In genomic region chr2:222868560-222869251, GRCh38 we compare ENCODE assay signal across 6 cellular contexts. TPM values are rescaled to one million over a fixed set of nuclear protein-coding genes. Genes with fewer than 3 reads are reported as not detected.
DNase-seq lines count a peak whose midpoint lies in the region; ATAC-seq, FAIRE-seq and TF ChIP-seq lines count a peak whose summit lies in the region.
"Not testable (repeated sequence)": the region's sequence is repeated elsewhere in the genome, so short reads cannot be mapped to it uniquely, and the experiment has no call there.

No MANE protein-coding gene starts in this region.

- not testable (repeated sequence) for TF ChIP-seq CTCF in DOHH2 (IDR thresholded peaks at IDR 0.05; ENCODE audit: low read depth, low read length, poor library complexity, severe bottlenecking); Loucy (conservative IDR thresholded peaks at IDR 0.05; ENCODE audit: low read length); PC-9 (conservative IDR thresholded peaks at IDR 0.05); keratinocyte (optimal IDR thresholded peaks at IDR 0.05 in 1 of 3, IDR thresholded peaks at IDR 0.05 in 1 of 3, conservative IDR thresholded peaks at IDR 0.05 in 1 of 3; ENCODE audit: extremely low read depth in 1 of 3, insufficient read depth in 2 of 3, low read length in 3 of 3); right lobe of liver (IDR thresholded peaks at IDR 0.05); psoas muscle (IDR thresholded peaks at IDR 0.05)

- H2AFZ ChIP-seq in Loucy (ENCODE audit: low read length); PC-9; keratinocyte (ENCODE audit: control insufficient read depth, low read length): not testable (repeated sequence)

- H3F3A ChIP-seq in DOHH2 (ENCODE audit: control insufficient read depth, insufficient read depth); Loucy (ENCODE audit: low read depth): not testable (repeated sequence)
- H3F3A ChIP-seq in PC-9 (ENCODE audit: insufficient read depth, low read depth) = peaks cover 57% of the 10 kb centered on the region

- H3K4me1 ChIP-seq in DOHH2 (ENCODE audit: control insufficient read depth, low read length) = peaks cover 41% of the 10 kb centered on the region
- H3K4me1 ChIP-seq in Loucy (ENCODE audit: insufficient read depth, low read length, poor library complexity, severe bottlenecking) = peaks cover 50% of the 10 kb centered on the region
- H3K4me1 ChIP-seq in PC-9 (replicated peaks; ENCODE audit: insufficient read depth) = peaks cover 87% of the 10 kb centered on the region
- H3K4me1 ChIP-seq in keratinocyte (ENCODE audit: control insufficient read depth, extremely low read depth, insufficient read depth, low read length) = peaks cover 11% of the 10 kb centered on the region
- H3K4me1 ChIP-seq in right lobe of liver = peaks cover 0 to 65% (median 9%) of the 10 kb centered on the region in 4 donors
- peaks cover 70% of the 10 kb centered on the region for H3K4me1 ChIP-seq in psoas muscle

- peak; percentile 17 for FAIRE-seq in keratinocyte (lab: Jason Lieb, UNC)

- H3K4me2 ChIP-seq in DOHH2 (ENCODE audit: low read length) = peak overlapping the region; percentile 17
- peak overlapping the region; percentile 55 for H3K4me2 ChIP-seq in Loucy (ENCODE audit: low read depth, low read length, poor library complexity, severe bottlenecking)
- H3K4me2 ChIP-seq in PC-9 = peak overlapping the region; percentile 5; the same call in 1 of the 2 replicates
- not testable (repeated sequence) for H3K4me2 ChIP-seq in keratinocyte (ENCODE audit: control insufficient read depth, extremely low read depth, insufficient read depth, low read depth, low read length)

- H3K27me3 ChIP-seq in DOHH2 (ENCODE audit: control insufficient read depth, low read length); Loucy (ENCODE audit: insufficient read depth, low read length, poor library complexity, severe bottlenecking); PC-9 (ENCODE audit: insufficient read depth, low read depth); keratinocyte (ENCODE audit: control insufficient read depth, extremely low read depth, insufficient read depth, low read length); right lobe of liver; psoas muscle (ENCODE audit: insufficient read depth in 3 of 3, low read length in 2 of 3): not testable (repeated sequence)

- peaks cover 99% of the 10 kb centered on the region for H3K79me2 ChIP-seq in DOHH2 (ENCODE audit: control insufficient read depth, low read length)
- peaks cover 94% of the 10 kb centered on the region for H3K79me2 ChIP-seq in Loucy (ENCODE audit: insufficient read depth, low read length)
- peaks cover 99% of the 10 kb centered on the region for H3K79me2 ChIP-seq in PC-9 (ENCODE audit: low read depth)
- H3K79me2 ChIP-seq in keratinocyte (ENCODE audit: control insufficient read depth, insufficient read depth, low read length) = peaks cover 97% of the 10 kb centered on the region

- intact Hi-C loops in PC-9 (cut with micrococcal nuclease; ENCODE audit: unreplicated experiment); psoas muscle (cut with DNase I): not testable (repeated sequence)
- intact Hi-C loops in right lobe of liver (cut with DNase I) = loop anchor here in 1 of 2 donors (10.0 kb wide), 1 partner anchor 74 kb away; no protein-coding TSS in a partner anchor

- H3K4me3 ChIP-seq in DOHH2 (ENCODE audit: low read length); Loucy (ENCODE audit: low read length, poor library complexity, severe bottlenecking); PC-9; keratinocyte (ENCODE audit: control insufficient read depth in 2 of 3, extremely low read depth in 1 of 3, insufficient read depth in 2 of 3, low read depth in 1 of 3, low read length in 3 of 3); right lobe of liver; psoas muscle: not testable (repeated sequence)

- DNase-seq in PC-9; keratinocyte (ENCODE audit: low read depth, low spot score): not testable (repeated sequence)
- DNase-seq in right lobe of liver (peak in 2 of 3 donors; percentile 57 to 61), psoas muscle (peak in 1 of 2 donors; percentile 29)

- CTCF ChIA-PET in PC-9 (lab: Charles Lee) = not testable (repeated sequence)

- H3K27ac ChIP-seq in DOHH2 (ENCODE audit: low read depth, low read length); PC-9; keratinocyte (ENCODE audit: control insufficient read depth, insufficient read depth, low read length); right lobe of liver: not testable (repeated sequence)
- peak overlapping the region; percentile 59 for H3K27ac ChIP-seq in psoas muscle

- WGBS in right lobe of liver (ENCODE audit: insufficient coverage, low coverage, low lambda C conversion rate, missing lambda C conversion rate) = 76% methylated on average over 6 of the region's 8 CpGs
- 56 to 71% (median 57%) methylated on average over 8 of the region's 8 CpGs for WGBS in psoas muscle, 3 donors

- peaks cover 47% of the 10 kb centered on the region for H4K20me1 ChIP-seq in DOHH2 (ENCODE audit: control insufficient read depth, insufficient read depth, low read depth, low read length)
- peaks cover 89% of the 10 kb centered on the region for H4K20me1 ChIP-seq in Loucy (ENCODE audit: insufficient read depth, low read length, poor library complexity, severe bottlenecking)
- H4K20me1 ChIP-seq in PC-9 (ENCODE audit: insufficient read depth) = peaks cover 97% of the 10 kb centered on the region
- H4K20me1 ChIP-seq in keratinocyte (ENCODE audit: control insufficient read depth, extremely low read depth, insufficient read depth, low read length) = peaks cover 56% of the 10 kb centered on the region

- ATAC-seq in right lobe of liver (peak; percentile 26 to 63 (median 41)), psoas muscle (peak in 3 of 4 donors; percentile 41 to 67 (median 57))

- TF ChIP-seq POLR2A in right lobe of liver (IDR thresholded peaks at IDR 0.05) = not testable (repeated sequence)

- H3K9ac ChIP-seq in Loucy (ENCODE audit: low read depth, low read length, poor library complexity, severe bottlenecking) = peak overlapping the region; percentile 3
- H3K9ac ChIP-seq in keratinocyte (ENCODE audit: control insufficient read depth, extremely low read depth, insufficient read depth, low read length) = not testable (repeated sequence)

- not testable (repeated sequence) for H3K9me1 ChIP-seq in keratinocyte (ENCODE audit: control insufficient read depth, extremely low read depth, insufficient read depth, low read length)

- not testable (repeated sequence) for BruUV-seq in PC-9 (replicated peaks; lab: Mats Ljungman, UMichigan)

- POLR2A ChIA-PET in PC-9 (lab: Charles Lee; ENCODE audit: unreplicated experiment) = interaction anchor here (0.5 to 0.6 kb wide), 2 partner anchors 9 to 37 kb away, joined by 4 to 6 read pairs; no protein-coding TSS in a partner anchor

- not testable (repeated sequence) for H3K9me3 ChIP-seq in DOHH2 (ENCODE audit: control insufficient read depth, insufficient read depth, low read length); Loucy (ENCODE audit: insufficient read depth, low read depth, low read length); PC-9 (ENCODE audit: insufficient read depth, low read depth); keratinocyte (ENCODE audit: control insufficient read depth, low read depth, low read length); right lobe of liver; psoas muscle

- not testable (repeated sequence) for H3K36me3 ChIP-seq in DOHH2 (ENCODE audit: control insufficient read depth, low read length); Loucy (ENCODE audit: insufficient read depth, low read length); keratinocyte (ENCODE audit: control insufficient read depth in 2 of 2, extremely low read depth in 1 of 2, insufficient read depth in 2 of 2, low read length in 2 of 2); right lobe of liver; psoas muscle (ENCODE audit: insufficient read depth in 1 of 2, low read depth in 1 of 2)
- peaks cover 17% of the 10 kb centered on the region for H3K36me3 ChIP-seq in PC-9 (ENCODE audit: low read depth)

- dilution Hi-C loops in keratinocyte (cut with MboI; ENCODE audit: extremely low pct_ligation_motif_present, low sequenced_read_pairs) = not testable (repeated sequence)

- H3K9me2 ChIP-seq in DOHH2 (replicated peaks; ENCODE audit: control insufficient read depth, low read length); Loucy (replicated peaks; ENCODE audit: low read depth, low read length); PC-9 (ENCODE audit: insufficient read depth): not testable (repeated sequence)

RNA-seq across cellular contexts. Expression of gene ACSL3, which starts 7.9 kb away (rescaled TPM):
- total RNA-seq in PC-9 (2021) (300 and 446 TPM in 2 replicates), right lobe of liver (10 to 100 TPM; 31.1 to 73.0 (median 49.9) TPM), psoas muscle (100 to 1,000 TPM in 1 of 4 donors, 10 to 100 TPM in 3; 25.3 to 136 (median 46.4) TPM)
- polyA plus RNA-seq in keratinocyte (102 to 197 TPM (median 180 TPM) in 3 replicates), psoas muscle (10 to 100 TPM; 13.5 to 33.4 (median 21.9) TPM)
- 545 TPM for polyA plus RNA-seq in keratinocyte (2011; ENCODE audit: low read depth)
- polyA plus RNA-seq in keratinocyte (2011; cell fraction: cytosol; rRNA removed) = 46.9 and 122 TPM in 2 replicates
- polyA plus RNA-seq in keratinocyte (2011; cell fraction: nucleus; rRNA removed) = 224 and 250 TPM in 2 replicates
- 109 and 122 TPM in 2 replicates for polyA plus RNA-seq in keratinocyte (2012; ENCODE audit: low replicate concordance)
- polyA minus RNA-seq in keratinocyte = 157 to 338 TPM (median 294 TPM) in 3 replicates
- polyA minus RNA-seq in keratinocyte (2011; cell fraction: cytosol; rRNA and poly(A)+ RNA removed) = 91.5 TPM
- polyA minus RNA-seq in keratinocyte (2011; cell fraction: nucleus; rRNA and poly(A)+ RNA removed) = 249 and 497 TPM in 2 replicates
